In genomic region chr12:131425468-131425867, GRCh38 we compare ENCODE assay signal across 29 cellular contexts.
"Had no signal": no experiment of that assay in that cellular context is flagged by ENCODE, and none has a peak within 500 bp of the region (broad histone marks: within the 10 kb centered on the region; RNA-seq: fewer than 3 reads in every experiment).

No MANE protein-coding gene starts in this region.

- H3K27ac ChIP-seq: neutrophil, pancreas, prostate gland, right atrium auricular region, right lobe of liver, sigmoid colon, suprapubic skin, testis, tibial artery, transverse colon, vagina had no signal

- H3K4me1 Mint-ChIP-seq: naive thymus-derived CD4-positive, alpha-beta T cell; natural killer cell; stimulated activated memory B cell treated with anti-CD40 and anti-IgM and Interleukin-4, amounts not matched to agents 10 μg/mL and 1 μg/mL and 100 μg/mL, for 72 hours; stimulated activated naive CD8-positive, alpha-beta T cell treated with anti-CD3 and anti-CD28 coated beads, Interleukin-15, amount 100 ng/mL, for 72 hours had no signal

- ATAC-seq: naive thymus-derived CD4-positive, alpha-beta T cell; natural killer cell; pancreas; right lobe of liver; stimulated activated memory B cell treated with anti-CD40 and anti-IgM and Interleukin-4, amounts not matched to agents 10 μg/mL and 1 μg/mL and 100 μg/mL, for 72 hours; stimulated activated naive CD8-positive, alpha-beta T cell treated with anti-CD3 and anti-CD28 coated beads, Interleukin-15, amount 100 ng/mL, for 72 hours; stimulated activated naive CD8-positive, alpha-beta T cell treated with anti-CD3 and anti-CD28 coated beads, Interleukin-15, Interleukin-2, amounts not matched to agents 100 U/mL and 50 U/mL, for 24 hours had no signal

- DNase-seq: naive thymus-derived CD4-positive, alpha-beta T cell; natural killer cell; nucleus accumbens; pancreas; retina; right lobe of liver; sigmoid colon; small intestine; stimulated activated CD4-positive, alpha-beta T cell treated with anti-CD3 and anti-CD28 coated beads, Interleukin-12 subunit alpha, Interleukin-12 subunit beta, amount 100 ng/mL, for 4 hours; stimulated activated CD4-positive, alpha-beta T cell treated with anti-CD3 and anti-CD28 coated beads, Interleukin-1b, Interleukin-23, amount 100 ng/mL, for 48 hours; stimulated activated CD4-positive, alpha-beta T cell treated with anti-CD3 and anti-CD28 coated beads, Interleukin-4, amount 100 ng/mL, for 1 hour; stimulated activated CD4-positive, alpha-beta T cell treated with anti-CD3 and anti-CD28 coated beads, Interleukin-4, amount 100 ng/mL, for 4 hours; stimulated activated CD8-positive, alpha-beta memory T cell treated with anti-CD3 and anti-CD28 coated beads, Interleukin-4, amount 100 ng/mL, for 48 hours; stimulated activated naive CD4-positive, alpha-beta T cell; stimulated activated naive CD8-positive, alpha-beta T cell treated with anti-CD3 and anti-CD28 coated beads, Interleukin-15, amount 100 ng/mL, for 72 hours; stimulated activated naive CD8-positive, alpha-beta T cell treated with anti-CD3 and anti-CD28 coated beads, Interleukin-15, Interleukin-2, amounts not matched to agents 100 U/mL and 50 U/mL, for 24 hours; substantia nigra; testis; transverse colon had no signal

- H3K36me3 ChIP-seq: neutrophil, pancreas, prostate gland, right atrium auricular region, right lobe of liver, sigmoid colon, suprapubic skin, tibial artery, transverse colon, vagina had no signal

- H3K4me3 ChIP-seq: pancreas, prostate gland, right atrium auricular region, right lobe of liver, sigmoid colon, suprapubic skin, testis, tibial artery, transverse colon, vagina had no signal

- FAIRE-seq: pancreas, small intestine, urothelium cell line had no signal

- H3K27ac Mint-ChIP-seq: natural killer cell; nephron; stimulated activated memory B cell treated with anti-CD40 and anti-IgM and Interleukin-4, amounts not matched to agents 10 μg/mL and 1 μg/mL and 100 μg/mL, for 72 hours; stimulated activated naive CD8-positive, alpha-beta T cell treated with anti-CD3 and anti-CD28 coated beads, Interleukin-15, amount 100 ng/mL, for 72 hours; type B pancreatic cell had no signal

- H3K4me1 ChIP-seq: pancreas, prostate gland, right atrium auricular region, right lobe of liver, sigmoid colon, suprapubic skin, tibial artery, transverse colon, vagina had no signal

- H3K27me3 ChIP-seq: neutrophil, pancreas, right atrium auricular region, right lobe of liver, testis had no signal

- H3K36me3 Mint-ChIP-seq: stimulated activated memory B cell treated with anti-CD40 and anti-IgM and Interleukin-4, amounts not matched to agents 10 μg/mL and 1 μg/mL and 100 μg/mL, for 72 hours; type B pancreatic cell had no signal

- H3K4me3 Mint-ChIP-seq: naive thymus-derived CD4-positive, alpha-beta T cell; natural killer cell; nephron; stimulated activated memory B cell treated with anti-CD40 and anti-IgM and Interleukin-4, amounts not matched to agents 10 μg/mL and 1 μg/mL and 100 μg/mL, for 72 hours; stimulated activated naive CD8-positive, alpha-beta T cell treated with anti-CD3 and anti-CD28 coated beads, Interleukin-15, amount 100 ng/mL, for 72 hours; type B pancreatic cell had no signal

- H3K9me3 ChIP-seq: neutrophil, pancreas, prostate gland, right lobe of liver, suprapubic skin, testis, vagina had no signal
